Comparison of ENCODE assay signal across 30 cellular contexts in the genomic region with DNA sequence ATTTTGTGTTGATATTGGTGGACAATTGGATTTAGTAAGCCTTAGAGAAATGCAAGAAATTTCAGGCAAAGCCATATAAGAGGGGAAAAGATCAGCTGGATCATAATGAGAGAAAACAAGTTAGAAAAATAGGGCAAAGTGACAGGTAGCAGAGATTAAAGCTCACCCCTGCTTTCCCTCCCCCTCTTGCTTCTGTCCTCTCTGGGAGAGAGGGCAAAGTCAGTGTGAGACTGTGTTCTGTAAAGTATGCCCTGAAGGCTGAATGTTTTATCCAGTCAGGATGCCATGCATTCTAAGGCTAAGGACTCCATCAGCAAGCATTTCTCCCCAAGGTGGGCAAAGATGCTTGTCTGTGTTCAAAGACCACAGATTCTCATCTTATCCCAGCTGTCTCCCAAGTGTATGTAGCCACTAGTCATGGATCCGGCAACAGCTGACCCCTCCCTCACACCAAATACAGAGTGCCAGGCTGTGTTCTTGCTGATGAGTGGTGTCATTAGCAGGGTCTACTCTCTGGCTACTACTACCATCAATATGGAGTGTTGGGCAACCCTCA.
"Had no signal": no experiment of that assay in that cellular context is flagged by ENCODE, and none has a peak within 500 bp of the region (broad histone marks: within the 10 kb centered on the region; RNA-seq: fewer than 3 reads in every experiment).

No MANE protein-coding gene starts in this region.

- H3K27me3 ChIP-seq: neutrophil, pancreas, right lobe of liver, sigmoid colon, suprapubic skin, testis, tibial artery, transverse colon, upper lobe of right lung, uterus had no signal

- DNase-seq: naive thymus-derived CD8-positive, alpha-beta T cell; nephron progenitor cell; nucleus accumbens; pancreas; retina; right cardiac atrium; right lobe of liver; sigmoid colon; small intestine; stimulated activated CD4-positive, alpha-beta T cell treated with anti-CD3 and anti-CD28 coated beads, Interleukin-12 subunit alpha, Interleukin-12 subunit beta, amount 100 ng/mL, for 4 hours; stimulated activated CD4-positive, alpha-beta T cell treated with anti-CD3 and anti-CD28 coated beads, Interleukin-1b, Interleukin-23, amount 100 ng/mL, for 48 hours; stimulated activated CD4-positive, alpha-beta T cell treated with anti-CD3 and anti-CD28 coated beads, Interleukin-4, amount 100 ng/mL, for 1 hour; stimulated activated CD4-positive, alpha-beta T cell treated with anti-CD3 and anti-CD28 coated beads, Interleukin-4, amount 100 ng/mL, for 4 hours; stimulated activated CD8-positive, alpha-beta memory T cell treated with anti-CD3 and anti-CD28 coated beads, Interleukin-4, amount 100 ng/mL, for 48 hours; stimulated activated naive CD4-positive, alpha-beta T cell; stimulated activated naive CD8-positive, alpha-beta T cell treated with anti-CD3 and anti-CD28 coated beads, Interleukin-15, amount 100 ng/mL, for 72 hours; stimulated activated naive CD8-positive, alpha-beta T cell treated with anti-CD3 and anti-CD28 coated beads, Interleukin-15, Interleukin-2, amounts not matched to agents 100 U/mL and 50 U/mL, for 24 hours; substantia nigra; testis; tibial artery; transverse colon; upper lobe of right lung; uterus had no signal

- H3K4me1 Mint-ChIP-seq: naive thymus-derived CD8-positive, alpha-beta T cell; stimulated activated memory B cell treated with anti-CD40 and anti-IgM and Interleukin-4, amounts not matched to agents 10 μg/mL and 1 μg/mL and 100 μg/mL, for 72 hours; stimulated activated naive CD8-positive, alpha-beta T cell treated with anti-CD3 and anti-CD28 coated beads, Interleukin-15, amount 100 ng/mL, for 72 hours had no signal

- H3K4me3 Mint-ChIP-seq: naive thymus-derived CD8-positive, alpha-beta T cell; natural killer cell treated with Interleukin-12 subunit alpha and Interleukin-12 subunit beta and Interleukin-15 and Interleukin-18, amount 100 ng/mL, for 72 hours; nephron progenitor cell; neural crest cell; stimulated activated memory B cell treated with anti-CD40 and anti-IgM and Interleukin-4, amounts not matched to agents 10 μg/mL and 1 μg/mL and 100 μg/mL, for 72 hours; stimulated activated naive CD8-positive, alpha-beta T cell treated with anti-CD3 and anti-CD28 coated beads, Interleukin-15, amount 100 ng/mL, for 72 hours; type B pancreatic cell had no signal

- H3K36me3 Mint-ChIP-seq: naive thymus-derived CD8-positive, alpha-beta T cell; natural killer cell treated with Interleukin-12 subunit alpha and Interleukin-12 subunit beta and Interleukin-15 and Interleukin-18, amount 100 ng/mL, for 72 hours; stimulated activated memory B cell treated with anti-CD40 and anti-IgM and Interleukin-4, amounts not matched to agents 10 μg/mL and 1 μg/mL and 100 μg/mL, for 72 hours; type B pancreatic cell had no signal

- H3K27me3 Mint-ChIP-seq: natural killer cell treated with Interleukin-12 subunit alpha and Interleukin-12 subunit beta and Interleukin-15 and Interleukin-18, amount 100 ng/mL, for 72 hours; stimulated activated memory B cell treated with anti-CD40 and anti-IgM and Interleukin-4, amounts not matched to agents 10 μg/mL and 1 μg/mL and 100 μg/mL, for 72 hours; stimulated activated naive CD8-positive, alpha-beta T cell treated with anti-CD3 and anti-CD28 coated beads, Interleukin-15, amount 100 ng/mL, for 72 hours had no signal

- H3K9me3 Mint-ChIP-seq: nephron progenitor cell, neural crest cell, type B pancreatic cell had no signal

- H3K9me3 ChIP-seq: neutrophil, pancreas, prostate gland, right lobe of liver, sigmoid colon, suprapubic skin, testis, tibial artery, transverse colon, upper lobe of right lung, uterus had no signal

- H3K36me3 ChIP-seq: neutrophil, pancreas, prostate gland, right lobe of liver, sigmoid colon, suprapubic skin, tibial artery, transverse colon, upper lobe of right lung, uterus had no signal

- FAIRE-seq: pancreas, small intestine had no signal

- H3K27ac Mint-ChIP-seq: natural killer cell treated with Interleukin-12 subunit alpha and Interleukin-12 subunit beta and Interleukin-15 and Interleukin-18, amount 100 ng/mL, for 72 hours; nephron progenitor cell; stimulated activated memory B cell treated with anti-CD40 and anti-IgM and Interleukin-4, amounts not matched to agents 10 μg/mL and 1 μg/mL and 100 μg/mL, for 72 hours; stimulated activated naive CD8-positive, alpha-beta T cell treated with anti-CD3 and anti-CD28 coated beads, Interleukin-15, amount 100 ng/mL, for 72 hours; type B pancreatic cell had no signal

- H3K4me1 ChIP-seq: pancreas, prostate gland, right lobe of liver, sigmoid colon, suprapubic skin, testis, tibial artery, transverse colon, upper lobe of right lung, uterus had no signal

- H3K4me3 ChIP-seq: pancreas, prostate gland, right lobe of liver, sigmoid colon, suprapubic skin, testis, tibial artery, transverse colon, upper lobe of right lung, uterus had no signal

- ATAC-seq: naive thymus-derived CD8-positive, alpha-beta T cell; natural killer cell treated with Interleukin-12 subunit alpha and Interleukin-12 subunit beta and Interleukin-15 and Interleukin-18, amount 100 ng/mL, for 72 hours; pancreas; right cardiac atrium; stimulated activated memory B cell treated with anti-CD40 and anti-IgM and Interleukin-4, amounts not matched to agents 10 μg/mL and 1 μg/mL and 100 μg/mL, for 72 hours; stimulated activated naive CD8-positive, alpha-beta T cell treated with anti-CD3 and anti-CD28 coated beads, Interleukin-15, amount 100 ng/mL, for 72 hours; stimulated activated naive CD8-positive, alpha-beta T cell treated with anti-CD3 and anti-CD28 coated beads, Interleukin-15, Interleukin-2, amounts not matched to agents 100 U/mL and 50 U/mL, for 24 hours; upper lobe of right lung had no signal

- H3K27ac ChIP-seq: neutrophil, pancreas, prostate gland, right lobe of liver, sigmoid colon, suprapubic skin, testis, tibial artery, transverse colon, upper lobe of right lung, uterus had no signal
